1 cellular context compared by ENCODE assay signal in genomic region chr13:40539954-40540706, GRCh38.
TF ChIP-seq lines count a peak whose summit lies in the region.

No MANE protein-coding gene starts in this region.

TF ChIP-seq in HCT116, 20 proteins besides CTCF, POLR2A, EP300 and RAD21 (continued from another document):
- TF ChIP-seq REST (IDR thresholded peaks at IDR 0.05; ENCODE audit: low read depth) (no peak), CBX3 (IDR thresholded peaks at IDR 0.05; ENCODE audit: low read depth) (peak; percentile 34; the same call in 1 of the 2 replicates), SP1 (IDR thresholded peaks at IDR 0.05; ENCODE audit: low read depth) (no peak; the same call in none of the 2 replicates), TCF7L2 (IDR thresholded peaks at IDR 0.05; ENCODE audit: borderline replicate concordance, extremely low read depth, insufficient read depth, insufficient read length) (peak; percentile 79), EGR1 (IDR thresholded peaks at IDR 0.05; ENCODE audit: low read depth) (no peak), ZNF274 (IDR thresholded peaks at IDR 0.05; ENCODE audit: low read depth, low read length) (no peak), SRF (IDR thresholded peaks at IDR 0.05; ENCODE audit: low read depth) (no peak), CEBPB (IDR thresholded peaks at IDR 0.05; ENCODE audit: low read depth) (no peak), ZFX (IDR thresholded peaks at IDR 0.05) (no peak)
